Comparison of ENCODE assay signal across 23 cellular contexts in genomic region chr22:48044484-48045060, GRCh38.
"Had no signal": no experiment of that assay in that cellular context is flagged by ENCODE, and none has a peak within 500 bp of the region (broad histone marks: within the 10 kb centered on the region; RNA-seq: fewer than 3 reads in every experiment).

No MANE protein-coding gene starts in this region.

- H3K27ac ChIP-seq: ascending aorta, gastrocnemius medialis, heart right ventricle, pancreas, suprapubic skin, upper lobe of left lung had no signal

- H3K4me2 ChIP-seq: smooth muscle cell had no signal

- H3K4me1 ChIP-seq: ascending aorta, gastrocnemius medialis, heart right ventricle, pancreas, suprapubic skin, upper lobe of left lung had no signal

- H3K9me3 ChIP-seq: ascending aorta, gastrocnemius medialis, pancreas, suprapubic skin, upper lobe of left lung had no signal

- H3K27me3 ChIP-seq: ascending aorta, gastrocnemius medialis, pancreas, suprapubic skin, upper lobe of left lung had no signal

- DNase-seq: activated CD4-positive, alpha-beta T cell treated with anti-CD3 and anti-CD28 coated beads, Interleukin-2, amount 50 U/mL, for 1 hour; activated CD8-positive, alpha-beta memory T cell treated with anti-CD3 and anti-CD28 coated beads, Interleukin-2, amount 50 U/mL, for 4 hours; activated effector memory CD4-positive, alpha-beta T cell treated with Interleukin-2 at 50 U/mL for 16 hours; activated naive CD4-positive, alpha-beta T cell treated with anti-CD3 and anti-CD28 coated beads, Interleukin-2, amount 10 ng/mL, durations not matched to agents 7 days and 5 days; activated T-cell treated with anti-CD3 and anti-CD28 coated beads, Interleukin-2, amount 50 U/mL, for 4 hours; cerebellar nuclear complex; effector CD4-positive, alpha-beta T cell; gastrocnemius medialis; heart right ventricle; kidney glomerular epithelial cell; left ventricle myocardium superior; mesendoderm; naive thymus-derived CD4-positive, alpha-beta T cell; pancreas; stimulated activated CD4-positive, alpha-beta T cell treated with anti-CD3 and anti-CD28 coated beads, Interleukin-4, amount 100 ng/mL, for 1 hour; stimulated activated naive CD8-positive, alpha-beta T cell treated with anti-CD3 and anti-CD28 coated beads, Interleukin-15, amount 100 ng/mL, for 72 hours; T1000; upper lobe of left lung had no signal

- H3K36me3 ChIP-seq: ascending aorta, gastrocnemius medialis, heart right ventricle, pancreas, suprapubic skin, upper lobe of left lung had no signal

- ATAC-seq: activated CD4-positive, CD25-positive, alpha-beta regulatory T cell treated with anti-CD3 and anti-CD28 coated beads, Interleukin-2, amount 50 U/mL, for 24 hours; activated T-cell treated with anti-CD3 and anti-CD28 coated beads, Interleukin-2, amount 50 U/mL, for 4 hours; gastrocnemius medialis; heart right ventricle; left ventricle myocardium superior; naive thymus-derived CD4-positive, alpha-beta T cell; pancreas; sciatic nerve had no signal

- H3K4me3 ChIP-seq: ascending aorta, gastrocnemius medialis, heart right ventricle, pancreas, smooth muscle cell, suprapubic skin, upper lobe of left lung had no signal
